In the genomic region with DNA sequence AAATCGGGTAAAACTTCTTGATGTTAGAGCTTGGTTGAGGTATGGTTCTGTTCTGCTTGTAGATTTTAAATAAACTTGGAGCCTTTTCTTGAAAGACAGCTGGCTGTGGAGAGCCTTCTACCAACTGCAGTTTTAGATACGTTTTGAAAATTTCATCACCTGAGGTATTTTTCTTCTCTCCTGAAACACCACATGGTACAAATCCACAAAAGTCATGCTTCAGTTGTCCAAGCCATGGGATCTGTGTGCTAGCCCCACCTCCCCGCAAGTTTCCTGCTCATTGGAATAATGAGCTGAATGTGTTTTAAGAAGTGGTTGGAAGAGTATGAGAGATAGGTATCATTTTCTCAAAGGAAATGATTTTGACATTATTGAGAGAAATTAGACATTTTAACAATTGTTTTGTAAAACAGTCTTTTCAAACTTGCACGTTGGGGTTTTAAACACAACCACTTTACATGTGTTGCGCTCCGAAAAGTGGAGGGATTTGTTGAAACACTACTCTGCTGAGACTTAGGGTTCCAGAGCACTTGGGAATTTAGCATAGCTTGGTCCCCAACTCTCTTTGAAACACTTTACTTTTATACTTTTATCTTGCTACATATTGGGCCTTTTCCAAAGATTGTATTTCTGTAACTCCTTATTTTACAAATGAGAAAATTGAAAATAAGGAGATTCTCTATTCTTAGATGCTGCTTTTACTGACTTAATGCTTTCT, we compare ENCODE assay signal across 8 cellular contexts. TPM values are rescaled to one million over a fixed set of nuclear protein-coding genes. Genes with fewer than 3 reads are reported as not detected.
DNase-seq lines count a peak whose midpoint lies in the region; ATAC-seq, FAIRE-seq and TF ChIP-seq lines count a peak whose summit lies in the region.

No MANE protein-coding gene starts in this region.

- BruUV-seq in HepG2 (replicated peaks; lab: Mats Ljungman, UMichigan), result no TSS peak

- TF ChIP-seq RAD21 in HepG2 (CRISPR knock-in tag; IDR thresholded peaks at IDR 0.05), result no peak

- H2AFZ ChIP-seq in HepG2 (ENCODE audit: low read length), result no peak overlapping the region

- no peaks in the 10 kb centered on the region for H3K9me3 ChIP-seq in KOPT-K1 (ENCODE audit: insufficient read depth, low read length, poor library complexity, severe bottlenecking)
- H3K9me3 ChIP-seq in HepG2 (ENCODE audit: low read length), result no peaks in the 10 kb centered on the region
- H3K9me3 ChIP-seq in thyroid gland, result no peaks in the 10 kb centered on the region

- no peaks in the 10 kb centered on the region for H3K36me3 ChIP-seq in KOPT-K1 (ENCODE audit: insufficient read depth, low read length)
- no peaks in the 10 kb centered on the region for H3K36me3 ChIP-seq in HepG2 (replicated peaks in 1 of 2; ENCODE audit: control insufficient read depth in 1 of 2, insufficient read depth in 2 of 2, low read length in 2 of 2)
- H3K36me3 ChIP-seq in thyroid gland, result no peaks in the 10 kb centered on the region

- no peak for TF ChIP-seq EP300 in HepG2 (IDR thresholded peaks at IDR 0.05; ENCODE audit: low read depth in 2 of 2, low read length in 2 of 2)
- no peak for TF ChIP-seq EP300 in HepG2 (CRISPR knock-in tag; IDR thresholded peaks at IDR 0.05; ENCODE audit: borderline replicate concordance)

- H3K4me2 ChIP-seq in HepG2 (ENCODE audit: low read depth, low read length), result peak overlapping the region; percentile 83

- H3K27me3 ChIP-seq in HepG2 (ENCODE audit: control insufficient read depth in 1 of 2, insufficient read depth in 2 of 2, low read length in 2 of 2) (no peaks in the 10 kb centered on the region; a peak in 1 of 5 replicates), thyroid gland (no peaks in the 10 kb centered on the region)

- H3K4me3 ChIP-seq in HepG2 (replicated peaks in 1 of 3; ENCODE audit: insufficient read depth in 1 of 3, low read depth in 2 of 3, low read length in 3 of 3), result peak overlapping the region; percentile 74 to 82 (median 81)
- peak overlapping the region; percentile 5 to 86 (median 20) for H3K4me3 ChIP-seq in thyroid gland (replicated peaks in 1 of 3)

- ATAC-seq in HepG2, result no peak
- no peak for ATAC-seq in GM19467 (IDR thresholded peaks at IDR 0.05; ENCODE audit: unreplicated experiment)
- ATAC-seq in HG02840 (IDR thresholded peaks at IDR 0.05; ENCODE audit: low FRiP score, unreplicated experiment), result no peak

- peaks cover 38% of the 10 kb centered on the region for H4K20me1 ChIP-seq in HepG2 (ENCODE audit: insufficient read depth, low read length)

- CTCF ChIA-PET in HepG2 (lab: Yijun Ruan, JAX; ENCODE audit: low intra/inter-chr PET ratio, low total read pairs), result no interaction called here

- TF ChIP-seq CTCF in HepG2 (CRISPR knock-in tag; IDR thresholded peaks at IDR 0.05) (no peak), thyroid gland (IDR thresholded peaks at IDR 0.05) (no peak)

- H3K27ac ChIP-seq in KOPT-K1 (ENCODE audit: low read depth, low read length, poor library complexity, severe bottlenecking) (peak overlapping the region; percentile 98), HepG2 (ENCODE audit: extremely low read length, insufficient read depth, low read length) (peak overlapping the region; percentile 77), thyroid gland (peak overlapping the region; percentile 39 to 100 (median 96))

- no peak for FAIRE-seq in HepG2 (lab: Jason Lieb, UNC)

- POLR2A ChIA-PET in HepG2 (lab: Yijun Ruan, JAX), result no interaction called here

- H3K9ac ChIP-seq in HepG2 (ENCODE audit: insufficient read depth, low read depth, low read length), result peak overlapping the region; percentile 82

- H3K79me2 ChIP-seq in HepG2 (ENCODE audit: insufficient read depth, low read length), result peaks cover 52% of the 10 kb centered on the region

- WGBS in HepG2 (ENCODE audit: low lambda C conversion rate), result 24% methylated on average over 6 of the region's 6 CpGs
- WGBS in thyroid gland, 2 donors, result 25% methylated on average over 6 of the region's 6 CpGs

- peaks cover 55% of the 10 kb centered on the region for H3K4me1 ChIP-seq in HepG2 (ENCODE audit: insufficient read depth, low read length)
- H3K4me1 ChIP-seq in thyroid gland, result peaks cover 37 to 38% of the 10 kb centered on the region in 2 donors

- intact Hi-C loops in HepG2 (cut with micrococcal nuclease; ENCODE audit: unreplicated experiment), result no loop called here
- intact Hi-C loops in thyroid gland (cut with DNase I), result no loop called here

- DNase-seq in ELF-1 (ENCODE audit: low read depth, low spot score), result peak; percentile 23
- peak; percentile 49 for DNase-seq in astrocyte of the hippocampus (ENCODE audit: low read depth, low spot score)
- DNase-seq in HepG2 (ENCODE audit: low spot score), result peak; percentile 49
- DNase-seq in thyroid gland, result peak; percentile 40 to 49
- no peak for DNase-seq in DMS153 treated with DMSO at 0.1 percent for 48 hours (lab: John Stamatoyannopoulos, UW; ENCODE audit: unreplicated experiment)

- in situ Hi-C loops in HepG2 (cut with HindIII; ENCODE audit: extremely low pct_ligation_motif_present, low pct_unique_long_range_greater_than_20kb), result no loop called here

- no peak for TF ChIP-seq POLR2A in HepG2 (IDR thresholded peaks at IDR 0.05; ENCODE audit: insufficient read depth in 1 of 2, low read depth in 2 of 2, low read length in 2 of 2)
- peak in 1 of 2 donors; percentile 43 for TF ChIP-seq POLR2A in thyroid gland (IDR thresholded peaks at IDR 0.05)

TF ChIP-seq in HepG2, 621 proteins besides CTCF, POLR2A, EP300 and RAD21:
- TF ChIP-seq NR2C2 (CRISPR knock-in tag; IDR thresholded peaks at IDR 0.05; ENCODE audit: borderline replicate concordance) (no peak), ZNF878 (CRISPR knock-in tag; IDR thresholded peaks at IDR 0.05) (0 out of 2 replicates have a peak, but pooled peaks have one; percentile 44), ARNT2 (CRISPR knock-in tag; IDR thresholded peaks at IDR 0.05; ENCODE audit: low read depth) (no peak), KMT2B (CRISPR knock-in tag; IDR thresholded peaks at IDR 0.05) (0 out of 2 replicates have a peak, but pooled peaks have one; percentile 3), MXI1 (IDR thresholded peaks at IDR 0.05; ENCODE audit: borderline replicate concordance, low read depth, low read length) (peak; percentile 32; the same call in 1 of the 3 replicates), KDM5A (IDR thresholded peaks at IDR 0.05; ENCODE audit: borderline replicate concordance, low read length) (0 out of 2 replicates have a peak, but pooled peaks have one; percentile 6), SAP130 (CRISPR knock-in tag; IDR thresholded peaks at IDR 0.05; ENCODE audit: low read depth) (peak; percentile 41; the same call in 1 of the 2 replicates)
- TF ChIP-seq, protein P1, sequence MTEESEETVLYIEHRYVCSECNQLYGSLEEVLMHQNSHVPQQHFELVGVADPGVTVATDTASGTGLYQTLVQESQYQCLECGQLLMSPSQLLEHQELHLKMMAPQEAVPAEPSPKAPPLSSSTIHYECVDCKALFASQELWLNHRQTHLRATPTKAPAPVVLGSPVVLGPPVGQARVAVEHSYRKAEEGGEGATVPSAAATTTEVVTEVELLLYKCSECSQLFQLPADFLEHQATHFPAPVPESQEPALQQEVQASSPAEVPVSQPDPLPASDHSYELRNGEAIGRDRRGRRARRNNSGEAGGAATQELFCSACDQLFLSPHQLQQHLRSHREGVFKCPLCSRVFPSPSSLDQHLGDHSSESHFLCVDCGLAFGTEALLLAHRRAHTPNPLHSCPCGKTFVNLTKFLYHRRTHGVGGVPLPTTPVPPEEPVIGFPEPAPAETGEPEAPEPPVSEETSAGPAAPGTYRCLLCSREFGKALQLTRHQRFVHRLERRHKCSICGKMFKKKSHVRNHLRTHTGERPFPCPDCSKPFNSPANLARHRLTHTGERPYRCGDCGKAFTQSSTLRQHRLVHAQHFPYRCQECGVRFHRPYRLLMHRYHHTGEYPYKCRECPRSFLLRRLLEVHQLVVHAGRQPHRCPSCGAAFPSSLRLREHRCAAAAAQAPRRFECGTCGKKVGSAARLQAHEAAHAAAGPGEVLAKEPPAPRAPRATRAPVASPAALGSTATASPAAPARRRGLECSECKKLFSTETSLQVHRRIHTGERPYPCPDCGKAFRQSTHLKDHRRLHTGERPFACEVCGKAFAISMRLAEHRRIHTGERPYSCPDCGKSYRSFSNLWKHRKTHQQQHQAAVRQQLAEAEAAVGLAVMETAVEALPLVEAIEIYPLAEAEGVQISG (CRISPR knock-in tag; IDR thresholded peaks at IDR 0.05), result no peak

RNA-seq across cellular contexts. Expression of gene PPM1A, which starts 1.5 kb away (rescaled TPM):
- 29.8 and 37.6 TPM in 2 replicates for total RNA-seq in HepG2 (2016; rRNA removed; fragmentation: Illumina TruSeq; extraction: Trizol)
- total RNA-seq in HepG2 (2016; cell fraction: cytosol; rRNA removed; fragmentation: Illumina TruSeq; extraction: Trizol; ENCODE audit: low read depth), result 12.6 and 12.8 TPM in 2 replicates
- total RNA-seq in HepG2 (2016; cell fraction: insoluble cytoplasmic fraction; rRNA removed; fragmentation: Illumina TruSeq; extraction: Trizol), result 27.0 and 34.6 TPM in 2 replicates
- 36.5 and 40.3 TPM in 2 replicates for total RNA-seq in HepG2 (2016; cell fraction: membrane; rRNA removed; fragmentation: Illumina TruSeq; extraction: Trizol)
- total RNA-seq in HepG2 (2016; cell fraction: nucleus; rRNA removed; fragmentation: Illumina TruSeq; extraction: Trizol), result 23.7 and 28.3 TPM in 2 replicates
- 20.4 and 23.3 TPM in 2 replicates for polyA plus RNA-seq in HepG2 (2011; rRNA removed)
- 6.8 and 14.1 TPM in 2 replicates for polyA plus RNA-seq in HepG2 (2011; cell fraction: cytosol; rRNA removed)
- 13.7 and 18.0 TPM in 2 replicates for polyA plus RNA-seq in HepG2 (2011; cell fraction: nucleus; rRNA removed)
- polyA plus RNA-seq in HepG2 (2012), result 29.6 and 41.4 TPM in 2 replicates
- polyA plus RNA-seq in HepG2 (2016; cell fraction: cytosol; fragmentation: Illumina TruSeq; extraction: Trizol; ENCODE audit: low read depth), result 9.4 and 10.8 TPM in 2 replicates
- 30.9 and 34.7 TPM in 2 replicates for polyA plus RNA-seq in HepG2 (2016; cell fraction: insoluble cytoplasmic fraction; fragmentation: Illumina TruSeq; extraction: Trizol; ENCODE audit: low read depth)
- 23.2 and 25.1 TPM in 2 replicates for polyA plus RNA-seq in HepG2 (2016; cell fraction: membrane; fragmentation: Illumina TruSeq; extraction: Trizol; ENCODE audit: low read depth)
- 42.0 and 44.4 TPM in 2 replicates for polyA plus RNA-seq in HepG2 (2016; cell fraction: nucleus; fragmentation: Illumina TruSeq; extraction: Trizol; ENCODE audit: insufficient read depth, low read depth)
- 36.9 and 46.4 TPM in 2 replicates for polyA minus RNA-seq in HepG2 (2011; rRNA and poly(A)+ RNA removed; ENCODE audit: low replicate concordance)
- 25.6 and 32.2 TPM in 2 replicates for polyA minus RNA-seq in HepG2 (2011; cell fraction: cytosol; rRNA and poly(A)+ RNA removed)
- polyA minus RNA-seq in HepG2 (2011; cell fraction: nucleus; rRNA and poly(A)+ RNA removed), result 49.9 and 56.8 TPM in 2 replicates
- 10 to 100 TPM; 41.9 to 65.8 (median 44.5) TPM for total RNA-seq in thyroid gland
